In the genomic region with DNA sequence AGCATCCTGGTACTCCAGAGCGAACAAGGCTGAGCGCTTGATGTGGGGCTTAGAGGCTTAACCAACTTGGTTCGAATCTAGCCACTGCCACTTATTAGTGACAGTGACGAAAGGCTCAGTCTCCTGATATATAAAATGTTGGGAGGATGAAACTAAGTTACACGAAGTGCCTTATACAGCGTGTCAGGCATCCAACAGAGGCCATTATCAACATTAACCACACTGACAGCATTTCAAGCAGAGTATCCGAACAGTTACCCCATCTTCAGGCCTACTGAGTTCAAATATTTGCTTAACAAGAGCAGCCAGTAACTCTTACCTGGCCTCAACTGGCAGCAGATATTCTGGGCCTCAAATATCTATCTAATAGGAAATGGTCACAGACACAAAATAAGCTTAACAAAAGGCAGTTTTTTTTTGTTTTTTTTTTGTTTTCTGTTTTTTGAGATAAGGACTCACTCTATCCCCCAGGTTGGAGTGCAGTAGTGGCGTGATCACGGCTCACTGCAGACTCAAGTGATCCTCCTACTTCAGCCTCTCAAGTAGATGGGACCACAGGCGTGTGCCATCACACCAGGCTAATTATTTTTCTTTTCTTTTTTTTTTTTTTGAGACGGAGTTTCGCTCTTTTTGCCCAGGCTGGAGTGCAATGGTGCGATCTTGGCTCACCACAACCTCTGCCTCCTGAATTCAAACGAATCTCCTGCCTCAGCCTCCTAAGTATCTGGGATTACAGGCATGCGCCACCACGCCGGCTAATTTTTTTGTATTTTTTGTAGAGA, we compare ENCODE assay signal across 19 cellular contexts. TPM values are rescaled to one million over a fixed set of nuclear protein-coding genes. Genes with fewer than 3 reads are reported as not detected.
A peak's percentile ranks its signal among the peaks of the same experiment; 100 is the strongest.
DNase-seq lines count a peak whose midpoint lies in the region; ATAC-seq, FAIRE-seq and TF ChIP-seq lines count a peak whose summit lies in the region.
"Had no signal": no experiment of that assay in that cellular context is flagged by ENCODE, and none has a peak within 500 bp of the region (broad histone marks: within the 10 kb centered on the region; RNA-seq: fewer than 3 reads in every experiment).

No MANE protein-coding gene starts in this region.

- no peak for TF ChIP-seq POLR2A in HCT116 (IDR thresholded peaks at IDR 0.05; ENCODE audit: borderline replicate concordance, extremely low read depth, insufficient read depth, insufficient read length)
- no peak for TF ChIP-seq POLR2A in K562 (conservative IDR thresholded peaks at IDR 0.05)
- no peak for TF ChIP-seq POLR2A in right lobe of liver (IDR thresholded peaks at IDR 0.05)

- no peak overlapping the region for H3K4me3 ChIP-seq in CD8-positive, alpha-beta T cell (ENCODE audit: low read depth, low read length)
- H3K4me3 ChIP-seq in HCT116 (replicated peaks in 1 of 2; ENCODE audit: low read depth in 1 of 2, low read length in 2 of 2) (no peak overlapping the region), K562 (no peak overlapping the region), right lobe of liver (peak overlapping the region in 2 of 3 donors; percentile 43 to 71)
- H3K4me3 ChIP-seq: esophagus muscularis mucosa, tibial artery had no signal

- intact Hi-C loops in CD8-positive, alpha-beta T cell (cut with DNase I, micrococcal nuclease), result no loop called here
- intact Hi-C loops in HCT116 (cut with micrococcal nuclease), result no loop called here
- intact Hi-C loops in K562 (cut with micrococcal nuclease), result loop anchor here (2.0 to 5.0 kb wide), 4 partner anchors 74 to 205 kb away; a partner anchor contains a TSS
- intact Hi-C loops in right lobe of liver (cut with DNase I), result no loop called here

- H3K9me2 ChIP-seq in HCT116 (ENCODE audit: insufficient read depth), result no peaks in the 10 kb centered on the region

- in situ Hi-C loops in K562 (cut with MboI), result loop anchor here (25.0 kb wide), 2 partner anchors 360 to 1940 kb away; no protein-coding TSS in a partner anchor

- peaks cover 4% of the 10 kb centered on the region for H3K4me1 Mint-ChIP-seq in CD8-positive, alpha-beta T cell (ENCODE audit: low read depth)
- no peaks in the 10 kb centered on the region for H3K4me1 Mint-ChIP-seq in T-helper 17 cell

- no peaks in the 10 kb centered on the region for H4K20me1 ChIP-seq in HCT116 (ENCODE audit: insufficient read depth)
- H4K20me1 ChIP-seq in K562 (replicated peaks; ENCODE audit: control insufficient read depth, insufficient read depth, low read length), result peaks cover 62% of the 10 kb centered on the region

- 0 out of 2 replicates have a peak, but pooled peaks have one; percentile 56 for TF ChIP-seq EP300 in K562 (IDR thresholded peaks at IDR 0.05; ENCODE audit: low read length)

- H3K79me2 ChIP-seq in HCT116 (ENCODE audit: insufficient read depth, low read length) (no peaks in the 10 kb centered on the region), K562 (ENCODE audit: control insufficient read depth, insufficient read depth, low read length) (no peaks in the 10 kb centered on the region)

- DNase-seq in CD8-positive, alpha-beta T cell, result no peak
- no peak for DNase-seq in HCT116 (ENCODE audit: low read depth, low spot score)
- peak in 1 of 4 experiments; percentile 72 for DNase-seq in K562 (ENCODE audit: extremely low read depth in 1 of 4, low spot score in 3 of 4)
- no peak for DNase-seq in right lobe of liver
- DNase-seq in NCI-H526 (lab: John Stamatoyannopoulos, UW), result no peak
- DNase-seq in T-helper 17 cell, result no peak
- DNase-seq in SKM-1 (lab: John Stamatoyannopoulos, UW; ENCODE audit: unreplicated experiment), result no peak
- no peak for DNase-seq in Kasumi-1 (lab: John Stamatoyannopoulos, UW)
- DNase-seq: activated CD4-positive, alpha-beta T cell treated with anti-CD3 and anti-CD28 coated beads, Interleukin-2, amount 50 U/mL, for 1 hour; central memory CD4-positive, alpha-beta T cell; NCI-H2171; retina; RPMI8226; stimulated activated CD4-positive, alpha-beta T cell treated with anti-CD3 and anti-CD28 coated beads, Interleukin-15, amount 100 ng/mL, for 24 hours had no signal

- H3K9me3 Mint-ChIP-seq in CD8-positive, alpha-beta T cell, result no peaks in the 10 kb centered on the region
- H3K9me3 Mint-ChIP-seq: activated naive CD4-positive, alpha-beta T cell treated with anti-CD3 and anti-CD28 coated beads for 36 hours; stimulated activated effector memory CD8-positive, alpha-beta T cell treated with anti-CD3 and anti-CD28 coated beads, Interleukin-12 subunit alpha, Interleukin-12 subunit beta, amount 100 ng/mL, for 72 hours had no signal

- H2AFZ ChIP-seq in HCT116 (ENCODE audit: low read depth, low read length, poor library complexity, severe bottlenecking), result no peak overlapping the region
- H2AFZ ChIP-seq in K562 (ENCODE audit: low read depth, low read length), result no peak overlapping the region

- no peaks in the 10 kb centered on the region for H3K27me3 Mint-ChIP-seq in CD8-positive, alpha-beta T cell (ENCODE audit: low read depth)
- no peaks in the 10 kb centered on the region for H3K27me3 Mint-ChIP-seq in T-helper 17 cell

- no TSS peak for BruUV-seq in HCT116 (replicated peaks; lab: Mats Ljungman, UMichigan)
- BruUV-seq in K562 (replicated peaks; lab: Mats Ljungman, UMichigan), result no TSS peak

- ATAC-seq in CD8-positive, alpha-beta T cell, result no peak
- ATAC-seq in HCT116 (no peak), K562 (peak; percentile 14; the same call in 1 of the 3 replicates), right lobe of liver (peak; percentile 27 to 58 (median 54)), T-helper 17 cell (no peak)

- H3K27me3 ChIP-seq in CD8-positive, alpha-beta T cell (ENCODE audit: insufficient read depth, low read length), result no peaks in the 10 kb centered on the region
- H3K27me3 ChIP-seq in HCT116 (ENCODE audit: insufficient read depth, low read length) (no peaks in the 10 kb centered on the region), K562 (ENCODE audit: control insufficient read depth in 2 of 2, insufficient read depth in 2 of 2, low read length in 2 of 2) (no peaks in the 10 kb centered on the region), right lobe of liver (no peaks in the 10 kb centered on the region)
- H3K27me3 ChIP-seq: esophagus muscularis mucosa, tibial artery had no signal

- peak overlapping the region; percentile 37 for H3K27ac Mint-ChIP-seq in CD8-positive, alpha-beta T cell
- no peak overlapping the region for H3K27ac Mint-ChIP-seq in T-helper 17 cell

- CTCF ChIA-PET in CD8-positive, alpha-beta T cell (lab: Charles Lee), result no interaction called here
- CTCF ChIA-PET in HCT116 (lab: Charles Lee) (interaction anchor here (1.5 kb wide), 1 partner anchor 8 kb away, joined by 4 read pairs; no protein-coding TSS in a partner anchor), K562 (lab: Yijun Ruan, JAX; ENCODE audit: low intra/inter-chr PET ratio) (interaction anchor here (0.7 to 1.5 kb wide), 3 partner anchors 109 to 221 kb away, joined by 3 to 16 read pairs (median 3); no protein-coding TSS in a partner anchor)

- WGBS in K562 (ENCODE audit: insufficient coverage, low coverage, missing lambda C conversion rate), result 66% methylated on average over 17 of the region's 17 CpGs
- WGBS in right lobe of liver (ENCODE audit: insufficient coverage, low coverage, low lambda C conversion rate, missing lambda C conversion rate), result 31% methylated on average over 16 of the region's 17 CpGs

- RAD21 ChIA-PET in HCT116 (lab: Charles Lee; ENCODE audit: low non-redundant PET in 1 of 2, low total read pairs in 2 of 2, uncharacterized antibody in 2 of 2, unreplicated experiment in 2 of 2), result no interaction called here

- H3K9me1 ChIP-seq in K562 (ENCODE audit: control insufficient read depth, insufficient read depth, low read length), result peaks cover 8% of the 10 kb centered on the region

- FAIRE-seq in K562 (lab: Jason Lieb, UNC), result no peak
- FAIRE-seq: GM18507 had no signal

- no peak overlapping the region for H3K4me3 Mint-ChIP-seq in CD8-positive, alpha-beta T cell
- no peak overlapping the region for H3K4me3 Mint-ChIP-seq in T-helper 17 cell
- H3K4me3 Mint-ChIP-seq: activated naive CD4-positive, alpha-beta T cell treated with anti-CD3 and anti-CD28 coated beads for 36 hours; stimulated activated effector memory CD8-positive, alpha-beta T cell treated with anti-CD3 and anti-CD28 coated beads, Interleukin-12 subunit alpha, Interleukin-12 subunit beta, amount 100 ng/mL, for 72 hours had no signal

- no peak for TF ChIP-seq CTCF in CD8-positive, alpha-beta T cell (IDR thresholded peaks at IDR 0.05)
- TF ChIP-seq CTCF in HCT116 (IDR thresholded peaks at IDR 0.05 in 2 of 3, conservative IDR thresholded peaks at IDR 0.05 in 1 of 3; ENCODE audit: borderline replicate concordance in 1 of 3, insufficient read depth in 1 of 3, low read depth in 2 of 3, low read length in 2 of 3), result no peak
- 0 out of 6 replicates have a peak, but pooled peaks of 1 of the 3 experiments have one; percentile 0 for TF ChIP-seq CTCF in K562 (IDR thresholded peaks at IDR 0.05 in 2 of 3, conservative IDR thresholded peaks at IDR 0.05 in 1 of 3; ENCODE audit: insufficient read depth in 2 of 3, low read depth in 1 of 3, low read length in 3 of 3)
- TF ChIP-seq CTCF in right lobe of liver (IDR thresholded peaks at IDR 0.05), result no peak

- no peak for TF ChIP-seq RAD21 in HCT116 (IDR thresholded peaks at IDR 0.05; ENCODE audit: low read depth)
- TF ChIP-seq RAD21 in K562 (CRISPR knock-in tag; conservative IDR thresholded peaks at IDR 0.05 in 1 of 2, IDR thresholded peaks at IDR 0.05 in 1 of 2), result no peak

- H3K4me2 ChIP-seq in HCT116 (ENCODE audit: low read length) (no peak overlapping the region), K562 (ENCODE audit: insufficient read depth, low read length) (no peak overlapping the region)

- no peaks in the 10 kb centered on the region for H3K9me3 ChIP-seq in CD8-positive, alpha-beta T cell (ENCODE audit: low read length)
- no peaks in the 10 kb centered on the region for H3K9me3 ChIP-seq in HCT116 (ENCODE audit: control insufficient read depth in 1 of 2, insufficient read depth in 1 of 2, low read depth in 1 of 2, low read length in 2 of 2)
- H3K9me3 ChIP-seq in K562 (replicated peaks; ENCODE audit: control insufficient read depth, insufficient read depth, low read depth, low read length), result no peaks in the 10 kb centered on the region
- H3K9me3 ChIP-seq in right lobe of liver, result no peaks in the 10 kb centered on the region
- H3K9me3 ChIP-seq in T-helper 17 cell (ENCODE audit: control insufficient read depth, low read length, poor library complexity, severe bottlenecking), result no peaks in the 10 kb centered on the region
- H3K9me3 ChIP-seq: esophagus muscularis mucosa, tibial artery had no signal

- no peaks in the 10 kb centered on the region for H3K36me3 ChIP-seq in CD8-positive, alpha-beta T cell (ENCODE audit: insufficient read depth, low read length)
- H3K36me3 ChIP-seq in HCT116 (ENCODE audit: control insufficient read depth in 1 of 2, insufficient read depth in 2 of 2, low read length in 2 of 2) (no peaks in the 10 kb centered on the region), K562 (ENCODE audit: control insufficient read depth, insufficient read depth, low read length) (peaks cover 14% of the 10 kb centered on the region; the same call in 2 of the 3 replicates), right lobe of liver (peaks cover 0 to 27% (median 1%) of the 10 kb centered on the region in 4 donors)

- POLR2A ChIA-PET in CD8-positive, alpha-beta T cell (lab: Charles Lee), result no interaction called here
- POLR2A ChIA-PET in HCT116 (lab: Charles Lee) (no interaction called here), K562 (lab: Yijun Ruan, JAX) (interaction anchor here (1.1 to 3.2 kb wide), 13 partner anchors 9 to 225 kb away, joined by 3 to 27 read pairs (median 7); a partner anchor contains a TSS)

- no peaks in the 10 kb centered on the region for H3K4me1 ChIP-seq in CD8-positive, alpha-beta T cell (ENCODE audit: insufficient read depth, low read length)
- peaks cover 18 to 19% of the 10 kb centered on the region in 2 experiments for H3K4me1 ChIP-seq in HCT116 (ENCODE audit: control insufficient read depth in 1 of 2, insufficient read depth in 2 of 2, low read length in 2 of 2)
- H3K4me1 ChIP-seq in K562 (replicated peaks in 1 of 2; ENCODE audit: control insufficient read depth in 2 of 2, insufficient read depth in 2 of 2, low read length in 2 of 2), result peaks cover 21 to 28% of the 10 kb centered on the region in 2 experiments
- H3K4me1 ChIP-seq in right lobe of liver, result peaks cover 0 to 65% (median 31%) of the 10 kb centered on the region in 4 donors

- H3K27ac ChIP-seq in CD8-positive, alpha-beta T cell (ENCODE audit: low read depth, low read length), result no peak overlapping the region
- H3K27ac ChIP-seq in HCT116 (ENCODE audit: low read depth, low read length) (peak overlapping the region; percentile 41; the same call in 1 of the 2 replicates), K562 (ENCODE audit: extremely low read depth, low read depth, low read length) (peak overlapping the region; percentile 69; the same call in 2 of the 3 replicates), right lobe of liver (peak overlapping the region; percentile 77 to 94 (median 83))
- H3K27ac ChIP-seq: tibial artery had no signal

- peaks cover 58% of the 10 kb centered on the region for H3K36me3 Mint-ChIP-seq in CD8-positive, alpha-beta T cell
- H3K36me3 Mint-ChIP-seq in T-helper 17 cell (ENCODE audit: low read depth), result no peaks in the 10 kb centered on the region

- H3K9ac ChIP-seq in HCT116 (ENCODE audit: low read length), result no peak overlapping the region
- H3K9ac ChIP-seq in K562 (ENCODE audit: insufficient read depth in 1 of 2, low read depth in 2 of 2, low read length in 2 of 2), result no peak overlapping the region

RNA-seq across cellular contexts. Expression of a gene that starts 2.9 kb away (rescaled TPM):
- not detected for total RNA-seq in CD8-positive, alpha-beta T cell
- total RNA-seq in HCT116 (2021; ENCODE audit: unreplicated experiment), result 0.25 TPM
- 0.03 TPM in 1 of 2 replicates, not detected in the other for polyA plus RNA-seq in HCT116 (2012)
- total RNA-seq in K562 (2011; cell fraction: chromatin; rRNA removed; ENCODE audit: low replicate concordance), result not detected in 2 replicates
- total RNA-seq in K562 (2011; cell fraction: nucleolus; rRNA removed), result not detected in 2 replicates
- total RNA-seq in K562 (2011; cell fraction: nucleoplasm; rRNA removed), result not detected in 2 replicates
- total RNA-seq in K562 (2014; rRNA removed), result not detected in 2 replicates
- total RNA-seq in K562 (2014; rRNA removed; fragmentation: Illumina TruSeq; extraction: Trizol), result not detected in 2 replicates
- not detected in 2 replicates for total RNA-seq in K562 (2015; rRNA removed; fragmentation: Illumina TruSeq; extraction: Trizol)
- 0.09 and 0.22 TPM in 2 replicates for total RNA-seq in K562 (2021)
- not detected in 2 replicates for polyA plus RNA-seq in K562 (2011; rRNA removed)
- polyA plus RNA-seq in K562 (2011; cell fraction: cytosol; rRNA removed), result not detected in 2 replicates
- polyA plus RNA-seq in K562 (2011; cell fraction: nucleus; rRNA removed), result not detected in 2 replicates
- 0.11 and 0.16 TPM in 2 replicates for polyA plus RNA-seq in K562 (2012)
- polyA plus RNA-seq in K562 (2014; fragmentation: Illumina TruSeq; extraction: Trizol), result not detected in 2 replicates
- under 1 TPM; 0.04 to 0.11 TPM for polyA plus RNA-seq in K562 (2014; fragmentation: Nextera tagmentation; extraction: Ambion mirVana)
- not detected in 2 replicates for polyA plus RNA-seq in K562 (2014; rRNA removed)
- not detected in 2 replicates for polyA minus RNA-seq in K562 (2011; rRNA and poly(A)+ RNA removed)
- polyA minus RNA-seq in K562 (2011; cell fraction: cytosol; rRNA and poly(A)+ RNA removed), result 1.0 TPM in 1 of 2 replicates, not detected in the other
- polyA minus RNA-seq in K562 (2011; cell fraction: nucleus; rRNA and poly(A)+ RNA removed), result not detected in 2 replicates
- total RNA-seq in right lobe of liver, result 100 to 1,000 TPM in 4 of 6 experiments, 10 to 100 TPM in 2; 49.7 to 615 (median 331) TPM
- not detected for total RNA-seq in T-helper 17 cell
- total RNA-seq: activated naive CD4-positive, alpha-beta T cell treated with anti-CD3 and anti-CD28 coated beads for 36 hours had no signal

Comparison
In these comparisons a context has a peak if more than half of its experiments do, and no peak if none do; other contexts are left out.
1. ATAC-seq: peak in K562 (single experiment) and right lobe of liver (4 of 4); none in CD8-positive, alpha-beta T cell (single experiment), HCT116 (single experiment) and T-helper 17 cell (single experiment).
2. H3K4me3 ChIP-seq: peak in right lobe of liver (2 of 3); none in CD8-positive, alpha-beta T cell (single experiment), HCT116 (0 of 2) and K562 (single experiment).
3. RNA of a gene that starts 2.9 kb away (total RNA-seq): 49.7 to 615 TPM in right lobe of liver; 0.25 TPM in HCT116 (single experiment), not detected in T-helper 17 cell, 0.09 to 0.22 TPM in K562 and not detected in CD8-positive, alpha-beta T cell; every median in the first group is over 10 times any median in the second.